Comparison of ENCODE assay signal across 18 cellular contexts in genomic region chr17:60513014-60513413, GRCh38. TPM values are rescaled to one million over a fixed set of nuclear protein-coding genes. Genes with fewer than 3 reads are reported as not detected.
DNase-seq lines count a peak whose midpoint lies in the region; ATAC-seq and TF ChIP-seq lines count a peak whose summit lies in the region.
"Had no signal": no experiment of that assay in that cellular context is flagged by ENCODE, and none has a peak within 500 bp of the region (broad histone marks: within the 10 kb centered on the region; RNA-seq: fewer than 3 reads in every experiment).

No MANE protein-coding gene starts in this region.

- H2BK5ac ChIP-seq in trophoblast cell (ENCODE audit: low read depth, low read length, poor library complexity) = no peak overlapping the region

- peaks cover 8% of the 10 kb centered on the region for H3K79me2 ChIP-seq in trophoblast cell (ENCODE audit: control insufficient read depth, insufficient read depth, low read length, poor library complexity)

- no peaks in the 10 kb centered on the region for H3K9me3 Mint-ChIP-seq in CD4-positive, CD25-positive, alpha-beta regulatory T cell
- no peaks in the 10 kb centered on the region for H3K9me3 Mint-ChIP-seq in endodermal cell
- H3K9me3 Mint-ChIP-seq: CD4-positive, alpha-beta memory T cell; HFFc6 had no signal

- no peak for DNase-seq in CD4-positive, CD25-positive, alpha-beta regulatory T cell
- DNase-seq in G401 (ENCODE audit: low spot score) (peak; percentile 25), endodermal cell (peak; percentile 12), trophoblast cell (no peak), NCI-H748 treated with DMSO at 0.1 percent for 48 hours (lab: John Stamatoyannopoulos, UW) (no peak), A172 (ENCODE audit: low spot score) (no peak)
- DNase-seq: ACHN; AML-193; Calu3; CD4-positive, alpha-beta memory T cell; DMS79 treated with DMSO at 0.1 percent for 48 hours; GOT3; H7; HFFc6; KG1 had no signal

- no peak for ATAC-seq in CD4-positive, CD25-positive, alpha-beta regulatory T cell (ENCODE audit: low read depth in 2 of 2)
- ATAC-seq in HG03196 (IDR thresholded peaks at IDR 0.05; ENCODE audit: unreplicated experiment) = no peak
- ATAC-seq: HCT116 had no signal

- H3K4me3 ChIP-seq in CD4-positive, CD25-positive, alpha-beta regulatory T cell (ENCODE audit: low read depth, low read length) = no peak overlapping the region
- H3K4me3 ChIP-seq in endodermal cell (ENCODE audit: low read length) (no peak overlapping the region), trophoblast cell (ENCODE audit: low read depth, low read length) (no peak overlapping the region)

- no peaks in the 10 kb centered on the region for H3K36me3 ChIP-seq in CD4-positive, CD25-positive, alpha-beta regulatory T cell (ENCODE audit: control insufficient read depth, insufficient read depth, low read length)
- H3K36me3 ChIP-seq in endodermal cell (ENCODE audit: control insufficient read depth, insufficient read depth, low read length) = peaks cover 18% of the 10 kb centered on the region
- H3K36me3 ChIP-seq in trophoblast cell (ENCODE audit: control insufficient read depth in 1 of 2, insufficient read depth in 2 of 2, low read length in 2 of 2) = peaks cover 12 to 21% of the 10 kb centered on the region in 2 experiments

- no peak overlapping the region for H2AK5ac ChIP-seq in trophoblast cell (ENCODE audit: low read length)

- no peak overlapping the region for H2BK120ac ChIP-seq in trophoblast cell (ENCODE audit: insufficient read depth, low read length, poor library complexity)

- H3K4me3 Mint-ChIP-seq in CD4-positive, CD25-positive, alpha-beta regulatory T cell = peak overlapping the region in 1 of 4 donors; percentile 15
- no peak overlapping the region for H3K4me3 Mint-ChIP-seq in endodermal cell
- H3K4me3 Mint-ChIP-seq: CD4-positive, alpha-beta memory T cell; HFFc6 had no signal

- WGBS in endodermal cell (ENCODE audit: insufficient coverage in 1 of 2, insufficient read length in 1 of 2), 2 experiments = 92 to 100% methylated on average over 8 to 11 of the region's 11 CpGs
- no CpG with 5 or more reads among the region's 11 CpGs for WGBS in trophoblast cell (ENCODE audit: extremely low coverage, insufficient coverage, insufficient read length)

- H3K27me3 ChIP-seq in CD4-positive, CD25-positive, alpha-beta regulatory T cell (ENCODE audit: control insufficient read depth, insufficient read depth, low read length) = no peaks in the 10 kb centered on the region
- no peaks in the 10 kb centered on the region for H3K27me3 ChIP-seq in endodermal cell (ENCODE audit: control insufficient read depth, insufficient read depth, low read length, poor library complexity, severe bottlenecking)
- H3K27me3 ChIP-seq in trophoblast cell (ENCODE audit: insufficient read depth, low read length) = no peaks in the 10 kb centered on the region

- peak overlapping the region; percentile 55 for H3K4ac ChIP-seq in trophoblast cell (ENCODE audit: low read depth, low read length)

- no peak overlapping the region for H3K23ac ChIP-seq in trophoblast cell (ENCODE audit: low read length)

- no peak overlapping the region for H3K4me2 ChIP-seq in trophoblast cell (ENCODE audit: low read length)

- in situ Hi-C loops in G401 (cut with HindIII; ENCODE audit: low sequenced_read_pairs) = no loop called here

- no peak overlapping the region for H3K18ac ChIP-seq in trophoblast cell (ENCODE audit: low read length)

- H3K4me1 Mint-ChIP-seq in CD4-positive, CD25-positive, alpha-beta regulatory T cell = peaks cover 48 to 61% (median 57%) of the 10 kb centered on the region in 4 donors
- no peaks in the 10 kb centered on the region for H3K4me1 Mint-ChIP-seq in endodermal cell

- peaks cover 21% of the 10 kb centered on the region for H3K36me3 Mint-ChIP-seq in CD4-positive, CD25-positive, alpha-beta regulatory T cell
- peaks cover 43% of the 10 kb centered on the region for H3K36me3 Mint-ChIP-seq in endodermal cell (ENCODE audit: low read depth)

- no peak for TF ChIP-seq CTCF in endodermal cell (conservative IDR thresholded peaks at IDR 0.05)

- H3K14ac ChIP-seq in trophoblast cell (ENCODE audit: low read length) = no peak overlapping the region

- no peak overlapping the region for H2BK12ac ChIP-seq in trophoblast cell (ENCODE audit: low read length)

- H3K79me1 ChIP-seq in trophoblast cell (ENCODE audit: low read length) = no peaks in the 10 kb centered on the region

- H3K9me3 ChIP-seq in CD4-positive, CD25-positive, alpha-beta regulatory T cell (ENCODE audit: control insufficient read depth in 2 of 2, low read length in 2 of 2) = no peaks in the 10 kb centered on the region
- H3K9me3 ChIP-seq in endodermal cell (ENCODE audit: control insufficient read depth, low read length) (no peaks in the 10 kb centered on the region), trophoblast cell (ENCODE audit: insufficient read depth, low read depth, low read length) (no peaks in the 10 kb centered on the region)

- no peak overlapping the region for H4K8ac ChIP-seq in trophoblast cell (ENCODE audit: low read depth, low read length)

- no peaks in the 10 kb centered on the region for H3K4me1 ChIP-seq in CD4-positive, CD25-positive, alpha-beta regulatory T cell (ENCODE audit: control insufficient read depth, insufficient read depth, low read length, poor library complexity, severe bottlenecking)
- no peaks in the 10 kb centered on the region for H3K4me1 ChIP-seq in endodermal cell (ENCODE audit: control insufficient read depth, insufficient read depth, low read length)
- no peaks in the 10 kb centered on the region for H3K4me1 ChIP-seq in trophoblast cell (ENCODE audit: control insufficient read depth in 1 of 2, insufficient read depth in 2 of 2, low read length in 2 of 2)

- H4K12ac ChIP-seq in trophoblast cell (ENCODE audit: low read depth, low read length) = no peak overlapping the region

- H2AFZ ChIP-seq in trophoblast cell (ENCODE audit: insufficient read depth, low read length, poor library complexity) = no peak overlapping the region

- no peak overlapping the region for H4K91ac ChIP-seq in trophoblast cell (ENCODE audit: low read depth, low read length)

- no peak overlapping the region for H3K9ac ChIP-seq in endodermal cell (ENCODE audit: extremely low read depth, low read length, poor library complexity, severe bottlenecking)
- H3K9ac ChIP-seq in trophoblast cell (ENCODE audit: low read length) = no peak overlapping the region

- no peaks in the 10 kb centered on the region for H3K27me3 Mint-ChIP-seq in CD4-positive, CD25-positive, alpha-beta regulatory T cell
- no peaks in the 10 kb centered on the region for H3K27me3 Mint-ChIP-seq in endodermal cell (ENCODE audit: insufficient read depth)
- H3K27me3 Mint-ChIP-seq: CD4-positive, alpha-beta memory T cell had no signal

- H3K27ac Mint-ChIP-seq in CD4-positive, CD25-positive, alpha-beta regulatory T cell = peak overlapping the region in 2 of 3 donors; percentile 20 to 48
- no peak overlapping the region for H3K27ac Mint-ChIP-seq in endodermal cell
- H3K27ac Mint-ChIP-seq: CD4-positive, alpha-beta memory T cell; HFFc6 had no signal

- H3K27ac ChIP-seq in CD4-positive, CD25-positive, alpha-beta regulatory T cell (ENCODE audit: insufficient read depth, low read length, poor library complexity, severe bottlenecking) = no peak overlapping the region
- H3K27ac ChIP-seq in endodermal cell (ENCODE audit: low read depth, low read length) = no peak overlapping the region
- H3K27ac ChIP-seq in trophoblast cell (ENCODE audit: low read depth, low read length) = no peak overlapping the region
- H3K27ac ChIP-seq: C4-2B had no signal

RNA-seq across cellular contexts. Expression of gene APPBP2, which starts 13.0 kb away (rescaled TPM):
- 39.1 TPM for total RNA-seq in CD4-positive, CD25-positive, alpha-beta regulatory T cell
- 10 to 100 TPM; 26.2 to 38.6 (median 30.5) TPM for polyA plus RNA-seq in CD4-positive, CD25-positive, alpha-beta regulatory T cell
- 32.7 and 34.7 TPM in 2 replicates for total RNA-seq in G401 (2014; rRNA removed; shearing (Covaris generic))
- total RNA-seq in endodermal cell = 10 to 100 TPM; 25.3 to 28.1 TPM
- 25.0 TPM for polyA plus RNA-seq in endodermal cell (2013, experiment 1 of 2)
- 28.0 TPM for polyA plus RNA-seq in endodermal cell (2013, experiment 2 of 2)
- polyA plus RNA-seq in trophoblast cell (2013) = 42.0 and 42.7 TPM in 2 replicates
- 36.7 and 42.4 TPM in 2 replicates for total RNA-seq in A172 (2014; rRNA removed; shearing (Covaris generic))

Comparison
In these comparisons a context has a peak if more than half of its experiments do, and no peak if none do; other contexts are left out.
1. DNase-seq: peak in G401 (single experiment) and endodermal cell (single experiment); none in CD4-positive, CD25-positive, alpha-beta regulatory T cell (0 of 3), trophoblast cell (0 of 2), NCI-H748 treated with DMSO at 0.1 percent for 48 hours (single experiment) and A172 (single experiment).